In genomic region chr5:132498152-132498551, GRCh38 we compare ENCODE assay signal across 9 cellular contexts. TPM values are rescaled to one million over a fixed set of nuclear protein-coding genes. Genes with fewer than 3 reads are reported as not detected.
DNase-seq lines count a peak whose midpoint lies in the region; ATAC-seq and TF ChIP-seq lines count a peak whose summit lies in the region.
"Had no signal": no experiment of that assay in that cellular context is flagged by ENCODE, and none has a peak within 500 bp of the region (broad histone marks: within the 10 kb centered on the region; RNA-seq: fewer than 3 reads in every experiment).

No MANE protein-coding gene starts in this region.

- no peak for TF ChIP-seq POLR2A in adrenal gland (IDR thresholded peaks at IDR 0.05)
- no peak for TF ChIP-seq POLR2A in suprapubic skin (IDR thresholded peaks at IDR 0.05)

- no peak for TF ChIP-seq EP300 in suprapubic skin (IDR thresholded peaks at IDR 0.05)

- H3K9me3 Mint-ChIP-seq in activated CD4-positive, alpha-beta T cell treated with anti-CD3 and anti-CD28 coated beads for 36 hours (ENCODE audit: low read depth), result no peaks in the 10 kb centered on the region

- H3K4me3 ChIP-seq in adrenal gland (no peak overlapping the region), liver (ENCODE audit: low read depth in 1 of 3, low read length in 3 of 3) (no peak overlapping the region), suprapubic skin (no peak overlapping the region)

- intact Hi-C loops in activated CD4-positive, alpha-beta T cell treated with anti-CD3 and anti-CD28 coated beads for 36 hours (cut with DNase I, micrococcal nuclease), result loop anchor here in 1 of 2 experiments (5.0 kb wide), 2 partner anchors 41 to 206 kb away; partner anchors contain the start of gene SLC22A4
- intact Hi-C loops in adrenal gland (cut with DNase I), result loop anchor here in 1 of 2 donors (10.0 kb wide), 1 partner anchor 223 kb away; no protein-coding TSS in a partner anchor

- no peaks in the 10 kb centered on the region for H3K27me3 ChIP-seq in adrenal gland
- no peaks in the 10 kb centered on the region for H3K27me3 ChIP-seq in liver (ENCODE audit: control insufficient read depth in 4 of 4, insufficient read depth in 4 of 4, low read length in 3 of 4)
- no peaks in the 10 kb centered on the region for H3K27me3 ChIP-seq in suprapubic skin
- H3K27me3 ChIP-seq: BE2C had no signal

- H3K4me3 Mint-ChIP-seq in activated CD4-positive, alpha-beta T cell treated with anti-CD3 and anti-CD28 coated beads for 36 hours, result no peak overlapping the region

- TF ChIP-seq RAD21 in liver (IDR thresholded peaks at IDR 0.05), result peak in 1 of 2 donors; percentile 47

- H3K9ac ChIP-seq in liver (ENCODE audit: low read depth in 1 of 2, low read length in 2 of 2), result no peak overlapping the region

- H3K27ac ChIP-seq in adrenal gland (peak overlapping the region in 4 of 5 donors; percentile 80 to 96 (median 93)), liver (ENCODE audit: low read depth in 1 of 2, low read length in 2 of 2) (peak overlapping the region; percentile 96 to 97), suprapubic skin (peak overlapping the region; percentile 95)

- no peak for ATAC-seq in activated CD4-positive, alpha-beta T cell treated with anti-CD3 and anti-CD28 coated beads for 36 hours
- ATAC-seq in HG03354 (IDR thresholded peaks at IDR 0.05; ENCODE audit: poor library complexity, severe bottlenecking, unreplicated experiment), result no peak
- no peak for ATAC-seq in HG02840 (IDR thresholded peaks at IDR 0.05; ENCODE audit: low FRiP score, unreplicated experiment)
- no peak for ATAC-seq in GM21737 (IDR thresholded peaks at IDR 0.05; ENCODE audit: unreplicated experiment)

- TF ChIP-seq CTCF in adrenal gland (IDR thresholded peaks at IDR 0.05) (no peak), liver (IDR thresholded peaks at IDR 0.05; ENCODE audit: low read depth, low read length, missing input control) (no peak), suprapubic skin (IDR thresholded peaks at IDR 0.05) (no peak)

- 60 to 83% (median 70%) methylated on average over 1 to 3 of the region's 3 CpGs for WGBS in adrenal gland, 4 donors
- 37% methylated on average over 3 of the region's 3 CpGs for WGBS in liver
- WGBS in suprapubic skin, result 43% methylated on average over 3 of the region's 3 CpGs

- H3K36me3 ChIP-seq in adrenal gland (replicated peaks in 1 of 2), result no peaks in the 10 kb centered on the region
- H3K36me3 ChIP-seq in liver (ENCODE audit: control insufficient read depth in 4 of 4, insufficient read depth in 3 of 4, low read depth in 1 of 4, low read length in 3 of 4), result no peaks in the 10 kb centered on the region
- H3K36me3 ChIP-seq in suprapubic skin, result no peaks in the 10 kb centered on the region
- H3K36me3 ChIP-seq: BE2C had no signal

- no peaks in the 10 kb centered on the region for H3K9me3 ChIP-seq in adrenal gland (replicated peaks in 1 of 3)
- H3K9me3 ChIP-seq in liver (ENCODE audit: control insufficient read depth in 4 of 4, low read length in 3 of 4), result no peaks in the 10 kb centered on the region
- no peaks in the 10 kb centered on the region for H3K9me3 ChIP-seq in suprapubic skin
- H3K9me3 ChIP-seq: BE2C had no signal

- peaks cover 46% of the 10 kb centered on the region for H3K4me1 Mint-ChIP-seq in activated CD4-positive, alpha-beta T cell treated with anti-CD3 and anti-CD28 coated beads for 36 hours

- H3K36me3 Mint-ChIP-seq in activated CD4-positive, alpha-beta T cell treated with anti-CD3 and anti-CD28 coated beads for 36 hours (ENCODE audit: low read depth), result no peaks in the 10 kb centered on the region

- DNase-seq in activated CD4-positive, alpha-beta T cell treated with anti-CD3 and anti-CD28 coated beads for 36 hours, result peak; percentile 16
- DNase-seq in activated CD4-positive, alpha-beta T cell treated with anti-CD3 and anti-CD28 coated beads for 48 hours, result no peak
- DNase-seq in adrenal gland (peak in 6 of 7 donors; percentile 58 to 81 (median 67)), suprapubic skin (ENCODE audit: low spot score in 2 of 2) (peak in 1 of 2 donors; percentile 71)
- DNase-seq: BE2C had no signal

- H3K4me1 ChIP-seq in adrenal gland (replicated peaks in 1 of 2), result peaks cover 11 to 34% of the 10 kb centered on the region in 2 donors
- H3K4me1 ChIP-seq in liver (ENCODE audit: control insufficient read depth in 4 of 4, insufficient read depth in 4 of 4, low read length in 3 of 4), result peaks cover 28 to 81% (median 67%) of the 10 kb centered on the region in 4 donors
- H3K4me1 ChIP-seq in suprapubic skin, result peaks cover 42% of the 10 kb centered on the region

- CTCF ChIA-PET in activated CD4-positive, alpha-beta T cell treated with anti-CD3 and anti-CD28 coated beads for 36 hours (lab: Charles Lee), result interaction anchor here (0.8 to 10.3 kb wide), 14 partner anchors 8 to 132 kb away, joined by 3 to 308 read pairs (median 4); partner anchors contain the start of genes IRF1 and SLC22A5

- POLR2A ChIA-PET in activated CD4-positive, alpha-beta T cell treated with anti-CD3 and anti-CD28 coated beads for 36 hours (lab: Charles Lee), result interaction anchor here (1.2 to 8.1 kb wide), 3 partner anchors 10 to 87 kb away, joined by 3 to 116 read pairs (median 67); partner anchors contain the start of gene IRF1

- peak overlapping the region; percentile 91 for H3K27ac Mint-ChIP-seq in activated CD4-positive, alpha-beta T cell treated with anti-CD3 and anti-CD28 coated beads for 36 hours

- H3K27me3 Mint-ChIP-seq in activated CD4-positive, alpha-beta T cell treated with anti-CD3 and anti-CD28 coated beads for 36 hours, result no peaks in the 10 kb centered on the region

TF ChIP-seq in liver, 16 proteins besides CTCF, POLR2A, EP300 and RAD21 (continues in another document):
- peak; percentile 33 to 79 for TF ChIP-seq JUND (IDR thresholded peaks at IDR 0.05)
- TF ChIP-seq NR2F2 (IDR thresholded peaks at IDR 0.05), result no peak
- TF ChIP-seq FOXA1 (IDR thresholded peaks at IDR 0.05), result no peak
- no peak for TF ChIP-seq ZBTB33 (IDR thresholded peaks at IDR 0.05)
- no peak for TF ChIP-seq FOXA2 (IDR thresholded peaks at IDR 0.05)
- peak; percentile 62 to 71 for TF ChIP-seq HNF4A (conservative IDR thresholded peaks at IDR 0.05)
- no peak for TF ChIP-seq EGR1 (IDR thresholded peaks at IDR 0.05; ENCODE audit: low read depth in 2 of 2)
- TF ChIP-seq RXRA (IDR thresholded peaks at IDR 0.05), result peak in 1 of 2 donors; percentile 50
- TF ChIP-seq REST (IDR thresholded peaks at IDR 0.05), result peak; percentile 26
- peak; percentile 42 for TF ChIP-seq SP1 (IDR thresholded peaks at IDR 0.05)

RNA-seq across cellular contexts. Expression of gene IRF1, which starts 7.6 kb away (rescaled TPM):
- 100 to 1,000 TPM; 121 to 130 TPM for total RNA-seq in activated CD4-positive, alpha-beta T cell treated with anti-CD3 and anti-CD28 coated beads for 36 hours
- total RNA-seq in adrenal gland (100 to 1,000 TPM in 1 of 8 donors, 10 to 100 TPM in 7; 12.0 to 116 (median 25.5) TPM), liver (10 to 100 TPM in 1 of 2 donors, 1 to 10 TPM in 1; 9.5 to 42.6 TPM), suprapubic skin (10 to 100 TPM; 17.5 to 24.1 (median 20.1) TPM)
- polyA plus RNA-seq in adrenal gland (10 to 100 TPM in 2 of 3 donors, 1 to 10 TPM in 1; 9.0 to 20.0 (median 10.7) TPM), liver (10 to 100 TPM; 22.1 to 27.3 TPM)

RNA-seq across cellular contexts. Expression of gene IL5, which starts 45.2 kb away (rescaled TPM):
- total RNA-seq in activated CD4-positive, alpha-beta T cell treated with anti-CD3 and anti-CD28 coated beads for 36 hours, result 1 to 10 TPM in 1 of 2 experiments, under 1 TPM in 1; 0.69 to 1.6 TPM
- total RNA-seq in adrenal gland, result not detected
- not detected for polyA plus RNA-seq in adrenal gland
- total RNA-seq in liver, result not detected
- not detected for polyA plus RNA-seq in liver
- not detected for total RNA-seq in suprapubic skin

RNA-seq across cellular contexts. Expression of gene RAD50, which starts 58.6 kb away (rescaled TPM):
- total RNA-seq in activated CD4-positive, alpha-beta T cell treated with anti-CD3 and anti-CD28 coated beads for 36 hours, result 10 to 100 TPM; 46.0 to 51.3 TPM
- total RNA-seq in adrenal gland (10 to 100 TPM; 18.7 to 41.6 (median 28.7) TPM), liver (10 to 100 TPM; 12.5 to 18.7 TPM), suprapubic skin (10 to 100 TPM; 17.3 to 53.4 (median 32.5) TPM)
- polyA plus RNA-seq in adrenal gland (10 to 100 TPM in 1 of 3 donors, 1 to 10 TPM in 2; 5.4 to 39.6 (median 9.0) TPM), liver (10 to 100 TPM in 1 of 2 donors, 1 to 10 TPM in 1; 6.1 to 17.3 TPM)
